In genomic region chr3:55405436-55405835, GRCh38 we compare ENCODE assay signal across 9 cellular contexts.
DNase-seq lines count a peak whose midpoint lies in the region; ATAC-seq, FAIRE-seq and TF ChIP-seq lines count a peak whose summit lies in the region.
"Had no signal": no experiment of that assay in that cellular context is flagged by ENCODE, and none has a peak within 500 bp of the region (broad histone marks: within the 10 kb centered on the region; RNA-seq: fewer than 3 reads in every experiment).

No MANE protein-coding gene starts in this region.

- no peaks in the 10 kb centered on the region for H3K79me2 ChIP-seq in HepG2 (ENCODE audit: insufficient read depth, low read length)

- H3K4me3 ChIP-seq in WI38 (ENCODE audit: low read depth, low read length) (no peak overlapping the region), HepG2 (replicated peaks in 1 of 3; ENCODE audit: insufficient read depth in 1 of 3, low read depth in 2 of 3, low read length in 3 of 3) (no peak overlapping the region)
- H3K4me3 ChIP-seq: skin epidermis had no signal

- CTCF ChIA-PET in HepG2 (lab: Yijun Ruan, JAX; ENCODE audit: low intra/inter-chr PET ratio, low total read pairs) = interaction anchor here (1.3 kb wide), 1 partner anchor 552 kb away, joined by 3 read pairs; no protein-coding TSS in a partner anchor

- 49% methylated on average over 8 of the region's 8 CpGs for WGBS in HepG2 (ENCODE audit: low lambda C conversion rate)

- no peak overlapping the region for H3K27ac ChIP-seq in HepG2 (ENCODE audit: extremely low read length, insufficient read depth, low read length)
- H3K27ac ChIP-seq: skin epidermis had no signal

- no peak overlapping the region for H3K9ac ChIP-seq in HepG2 (ENCODE audit: insufficient read depth, low read depth, low read length)

- no peaks in the 10 kb centered on the region for H4K20me1 ChIP-seq in HepG2 (ENCODE audit: insufficient read depth, low read length)

- no peak for TF ChIP-seq POLR2A in HepG2 (IDR thresholded peaks at IDR 0.05; ENCODE audit: insufficient read depth in 1 of 2, low read depth in 2 of 2, low read length in 2 of 2)

- H3K4me2 ChIP-seq in HepG2 (ENCODE audit: low read depth, low read length) = no peak overlapping the region

- in situ Hi-C loops in HepG2 (cut with HindIII; ENCODE audit: extremely low pct_ligation_motif_present, low pct_unique_long_range_greater_than_20kb) = no loop called here

- H3K9me3 ChIP-seq in HepG2 (ENCODE audit: low read length) = peaks cover 28% of the 10 kb centered on the region

- no peak for TF ChIP-seq EP300 in HepG2 (IDR thresholded peaks at IDR 0.05; ENCODE audit: low read depth in 2 of 2, low read length in 2 of 2)
- TF ChIP-seq EP300 in HepG2 (CRISPR knock-in tag; IDR thresholded peaks at IDR 0.05; ENCODE audit: borderline replicate concordance) = no peak

- BruUV-seq in HepG2 (replicated peaks; lab: Mats Ljungman, UMichigan) = no TSS peak

- no peak for FAIRE-seq in HepG2 (lab: Jason Lieb, UNC)

- H3K36me3 ChIP-seq in HepG2 (replicated peaks in 1 of 2; ENCODE audit: control insufficient read depth in 1 of 2, insufficient read depth in 2 of 2, low read length in 2 of 2) = no peaks in the 10 kb centered on the region

- no peak overlapping the region for H2AFZ ChIP-seq in HepG2 (ENCODE audit: low read length)

- POLR2A ChIA-PET in HepG2 (lab: Yijun Ruan, JAX) = no interaction called here

- DNase-seq in EL = peak; percentile 20
- DNase-seq in HK-2 (ENCODE audit: unreplicated experiment) = peak; percentile 7
- DNase-seq in HepG2 (ENCODE audit: low spot score) = no peak
- no peak for DNase-seq in stimulated activated CD4-positive, alpha-beta T cell treated with anti-CD3 and anti-CD28 coated beads, Interleukin-4, amount 100 ng/mL, for 24 hours
- DNase-seq in left ventricle myocardium superior = no peak
- DNase-seq: NCI-H2029 treated with DMSO at 0.1 percent for 48 hours had no signal

- H3K27me3 ChIP-seq in HepG2 (ENCODE audit: control insufficient read depth in 1 of 2, insufficient read depth in 2 of 2, low read length in 2 of 2) = no peaks in the 10 kb centered on the region

- peaks cover 13% of the 10 kb centered on the region for H3K4me1 ChIP-seq in HepG2 (ENCODE audit: insufficient read depth, low read length)

- ATAC-seq in HepG2 = no peak
- ATAC-seq in GM21723 (IDR thresholded peaks at IDR 0.05; ENCODE audit: unreplicated experiment) = no peak
- no peak for ATAC-seq in left ventricle myocardium superior

- no peak for TF ChIP-seq RAD21 in HepG2 (CRISPR knock-in tag; IDR thresholded peaks at IDR 0.05)

- TF ChIP-seq CTCF in WI38 (IDR thresholded peaks at IDR 0.05; ENCODE audit: low read depth, low read length) (0 out of 2 replicates have a peak, but pooled peaks have one; percentile 21), HepG2 (CRISPR knock-in tag; IDR thresholded peaks at IDR 0.05) (peak; percentile 30)

- intact Hi-C loops in HepG2 (cut with micrococcal nuclease; ENCODE audit: unreplicated experiment) = no loop called here
- intact Hi-C loops in left ventricle myocardium superior (cut with micrococcal nuclease) = no loop called here

TF ChIP-seq in HepG2, 621 proteins besides CTCF, POLR2A, EP300 and RAD21:
- TF ChIP-seq IKZF4 (CRISPR knock-in tag; IDR thresholded peaks at IDR 0.05; ENCODE audit: borderline replicate concordance, low read depth, not compliant biosample characterization) = no peak

Comparison
In these comparisons a context has a peak if more than half of its experiments do, and no peak if none do; other contexts are left out.
1. DNase-seq: peak in EL (single experiment) and HK-2 (single experiment); none in HepG2 (single experiment), stimulated activated CD4-positive, alpha-beta T cell treated with anti-CD3 and anti-CD28 coated beads, Interleukin-4, amount 100 ng/mL, for 24 hours (single experiment) and left ventricle myocardium superior (single experiment).